Comparison of ENCODE assay signal across 9 cellular contexts in genomic region chr7:19663816-19664531, GRCh38. TPM values are rescaled to one million over a fixed set of nuclear protein-coding genes. Genes with fewer than 3 reads are reported as not detected.
A peak's percentile ranks its signal among the peaks of the same experiment; 100 is the strongest.
DNase-seq lines count a peak whose midpoint lies in the region; ATAC-seq and TF ChIP-seq lines count a peak whose summit lies in the region.
"Had no signal": no experiment of that assay in that cellular context is flagged by ENCODE, and none has a peak within 500 bp of the region (broad histone marks: within the 10 kb centered on the region; RNA-seq: fewer than 3 reads in every experiment).

No MANE protein-coding gene starts in this region.

- H3K9ac ChIP-seq in PC-3 (ENCODE audit: low read length): no peak overlapping the region
- H3K9ac ChIP-seq: parathyroid adenoma had no signal

- intact Hi-C loops in PC-3 (cut with micrococcal nuclease) (loop anchor here (2.0 to 10.0 kb wide), 6 partner anchors 41 to 1309 kb away; no protein-coding TSS in a partner anchor), ascending aorta (cut with DNase I) (loop anchor here (5.0 to 10.0 kb wide), 3 partner anchors 542 to 1309 kb away; no protein-coding TSS in a partner anchor), CD14-positive monocyte (cut with micrococcal nuclease) (loop anchor here in 1 of 2 donors (10.0 kb wide), 1 partner anchor 1979 kb away; no protein-coding TSS in a partner anchor), dorsolateral prefrontal cortex (cut with DNase I) (loop anchor here in 1 of 2 donors (10.0 kb wide), 1 partner anchor 539 kb away; no protein-coding TSS in a partner anchor)

- POLR2A ChIA-PET in PC-3 (lab: Charles Lee; ENCODE audit: unreplicated experiment): no interaction called here

- H3K36me3 Mint-ChIP-seq in CD14-positive monocyte: no peaks in the 10 kb centered on the region

- H4K20me1 ChIP-seq in DOHH2 (ENCODE audit: control insufficient read depth, insufficient read depth, low read depth, low read length) (no peaks in the 10 kb centered on the region), PC-3 (ENCODE audit: low read length) (no peaks in the 10 kb centered on the region)

- H2AFZ ChIP-seq in PC-3 (ENCODE audit: low read length): no peak overlapping the region
- H2AFZ ChIP-seq: parathyroid adenoma had no signal

- no peaks in the 10 kb centered on the region for H3K9me2 ChIP-seq in DOHH2 (replicated peaks; ENCODE audit: control insufficient read depth, low read length)
- no peaks in the 10 kb centered on the region for H3K9me2 ChIP-seq in PC-3 (replicated peaks; ENCODE audit: low read length)

- H3K4me3 ChIP-seq in DOHH2 (ENCODE audit: low read length): peak overlapping the region; percentile 19; the same call in 1 of the 2 replicates
- H3K4me3 ChIP-seq in PC-3 (ENCODE audit: low read length): peak overlapping the region; percentile 21; the same call in 1 of the 2 replicates
- no peak overlapping the region for H3K4me3 ChIP-seq in ascending aorta
- H3K4me3 ChIP-seq in dorsolateral prefrontal cortex: no peak overlapping the region

- no peaks in the 10 kb centered on the region for H3F3A ChIP-seq in DOHH2 (ENCODE audit: control insufficient read depth, insufficient read depth)
- H3F3A ChIP-seq in PC-3 (ENCODE audit: low read length, unreplicated experiment): no peaks in the 10 kb centered on the region

- peak; percentile 75 for DNase-seq in PC-3
- no peak for DNase-seq in ascending aorta (ENCODE audit: low spot score in 2 of 2)
- no peak for DNase-seq in CD14-positive monocyte (ENCODE audit: low spot score)
- DNase-seq in dorsolateral prefrontal cortex: no peak
- DNase-seq in activated CD4-positive, CD25-positive, alpha-beta regulatory T cell (lab: John Stamatoyannopoulos, UW): no peak

- no peaks in the 10 kb centered on the region for H3K9me3 ChIP-seq in DOHH2 (ENCODE audit: control insufficient read depth, insufficient read depth, low read length)
- H3K9me3 ChIP-seq in PC-3 (ENCODE audit: low read length): no peaks in the 10 kb centered on the region
- no peaks in the 10 kb centered on the region for H3K9me3 ChIP-seq in ascending aorta

- peaks cover 18% of the 10 kb centered on the region for H3K4me1 ChIP-seq in DOHH2 (ENCODE audit: control insufficient read depth, low read length)
- peaks cover 12% of the 10 kb centered on the region for H3K4me1 ChIP-seq in PC-3 (ENCODE audit: insufficient read depth, low read length)
- H3K4me1 ChIP-seq in ascending aorta: no peaks in the 10 kb centered on the region
- H3K4me1 ChIP-seq: parathyroid adenoma had no signal

- BruUV-seq in PC-3 (replicated peaks; lab: Mats Ljungman, UMichigan): no TSS peak

- H3K4me1 Mint-ChIP-seq in CD14-positive monocyte: peaks cover 3% of the 10 kb centered on the region

- peaks cover 0 to 6% (median 0%) of the 10 kb centered on the region in 7 donors for H3K9me3 Mint-ChIP-seq in CD14-positive monocyte

- H3K36me3 ChIP-seq in DOHH2 (ENCODE audit: control insufficient read depth, low read length) (no peaks in the 10 kb centered on the region), PC-3 (ENCODE audit: low read depth, low read length) (no peaks in the 10 kb centered on the region), ascending aorta (no peaks in the 10 kb centered on the region)

- no peak overlapping the region for H3K27ac ChIP-seq in DOHH2 (ENCODE audit: low read depth, low read length)
- H3K27ac ChIP-seq in PC-3 (ENCODE audit: low read length): no peak overlapping the region
- no peak overlapping the region for H3K27ac ChIP-seq in ascending aorta
- no peak overlapping the region for H3K27ac ChIP-seq in dorsolateral prefrontal cortex
- H3K27ac ChIP-seq: parathyroid adenoma had no signal

- ATAC-seq in GM19463 (IDR thresholded peaks at IDR 0.05; ENCODE audit: unreplicated experiment): peak; percentile 92
- peak; percentile 86 for ATAC-seq in HG03196 (IDR thresholded peaks at IDR 0.05; ENCODE audit: unreplicated experiment)
- peak; percentile 65 for ATAC-seq in PC-3

- H3K79me2 ChIP-seq in DOHH2 (ENCODE audit: control insufficient read depth, low read length) (no peaks in the 10 kb centered on the region), PC-3 (ENCODE audit: low read length) (no peaks in the 10 kb centered on the region)
- H3K79me2 ChIP-seq: parathyroid adenoma had no signal

- TF ChIP-seq CTCF in DOHH2 (IDR thresholded peaks at IDR 0.05; ENCODE audit: low read depth, low read length, poor library complexity, severe bottlenecking): no peak
- no peak for TF ChIP-seq CTCF in PC-3 (conservative IDR thresholded peaks at IDR 0.05; ENCODE audit: low read depth, low read length)
- no peak for TF ChIP-seq CTCF in ascending aorta (IDR thresholded peaks at IDR 0.05)
- no peak for TF ChIP-seq CTCF in CD14-positive monocyte (IDR thresholded peaks at IDR 0.05)
- peak in 1 of 56 donors; percentile 9 for TF ChIP-seq CTCF in dorsolateral prefrontal cortex (IDR thresholded peaks at IDR 0.05 in 54 of 56, conservative IDR thresholded peaks at IDR 0.05 in 2 of 56; ENCODE audit: low read depth in 1 of 56, partially characterized antibody in 56 of 56)

- CTCF ChIA-PET in PC-3 (lab: Charles Lee): no interaction called here

- H3K27me3 ChIP-seq in DOHH2 (ENCODE audit: control insufficient read depth, low read length) (0 out of 2 replicates have a peak, but pooled peaks cover 3% of the 10 kb centered on the region), PC-3 (ENCODE audit: low read length) (peaks cover 4% of the 10 kb centered on the region; the same call in 1 of the 2 replicates), ascending aorta (no peaks in the 10 kb centered on the region), dorsolateral prefrontal cortex (peaks cover 0 to 41% (median 0%) of the 10 kb centered on the region in 45 donors)

- peaks cover 0 to 3% (median 2%) of the 10 kb centered on the region in 3 donors for H3K27me3 Mint-ChIP-seq in CD14-positive monocyte (ENCODE audit: low read depth in 3 of 3)

- no peak overlapping the region for H3K4me3 Mint-ChIP-seq in CD14-positive monocyte

- H3K4me2 ChIP-seq in DOHH2 (ENCODE audit: low read length): peak overlapping the region; percentile 29
- peak overlapping the region; percentile 52 for H3K4me2 ChIP-seq in PC-3 (ENCODE audit: low read length)

- H3K27ac Mint-ChIP-seq in CD14-positive monocyte: no peak overlapping the region

RNA-seq across cellular contexts. Expression of gene POLR1F, which starts 44.9 kb away (rescaled TPM):
- total RNA-seq in PC-3 (2014; rRNA removed) (19.8 and 22.3 TPM in 2 replicates), ascending aorta (8.8 TPM), dorsolateral prefrontal cortex (10 to 100 TPM in 72 of 120 experiments, 1 to 10 TPM in 48; 6.3 to 17.2 (median 10.4) TPM)
- 10 to 100 TPM; 11.7 to 17.9 TPM for polyA plus RNA-seq in CD14-positive monocyte

Comparison
In these comparisons a context has a peak if more than half of its experiments do, and no peak if none do; other contexts are left out.
1. H3K4me3 ChIP-seq: peak in DOHH2 (single experiment) and PC-3 (single experiment); none in ascending aorta (0 of 2) and dorsolateral prefrontal cortex (0 of 59).
2. Peak in every context shown above with its lines, with median percentiles within 50 percentile points of each other: ATAC-seq.